Comparison of ENCODE assay signal across 9 cellular contexts in genomic region chr9:72635197-72635596, GRCh38.
DNase-seq lines count a peak whose midpoint lies in the region; ATAC-seq, FAIRE-seq and TF ChIP-seq lines count a peak whose summit lies in the region.
"Had no signal": no experiment of that assay in that cellular context is flagged by ENCODE, and none has a peak within 500 bp of the region (broad histone marks: within the 10 kb centered on the region; RNA-seq: fewer than 3 reads in every experiment).

No MANE protein-coding gene starts in this region.

- no peaks in the 10 kb centered on the region for H3K79me1 ChIP-seq in H1 (ENCODE audit: low read depth, low read length)

- FAIRE-seq in H1 (lab: Jason Lieb, UNC), result peak; percentile 79
- FAIRE-seq: kidney had no signal

- peaks cover 6% of the 10 kb centered on the region for H3K4me1 Mint-ChIP-seq in CD14-positive monocyte

- no peak overlapping the region for H2BK12ac ChIP-seq in H1 (ENCODE audit: low read depth, low read length)

- H3K27ac ChIP-seq in H1 (ENCODE audit: low read depth, low read length), result no peak overlapping the region
- no peak overlapping the region for H3K27ac ChIP-seq in A673 (ENCODE audit: low read depth, low read length, poor library complexity, severe bottlenecking)

- H3K4me3 ChIP-seq in H1 (ENCODE audit: extremely low read depth in 1 of 4, insufficient read depth in 2 of 4, low read depth in 3 of 4, low read length in 4 of 4) (no peak overlapping the region), A673 (ENCODE audit: low read depth, low read length, poor library complexity, severe bottlenecking) (no peak overlapping the region)

- no peak for TF ChIP-seq POLR2A in H1 (IDR thresholded peaks at IDR 0.05; ENCODE audit: control extremely low read depth in 1 of 2, low read depth in 2 of 2, low read length in 2 of 2)

- H3K9me3 Mint-ChIP-seq in CD14-positive monocyte, result peaks cover 11 to 22% (median 16%) of the 10 kb centered on the region in 7 donors

- no peak overlapping the region for H4K8ac ChIP-seq in H1 (ENCODE audit: extremely low read depth, insufficient read depth, low read length)

- H3K4me3 Mint-ChIP-seq in CD14-positive monocyte, result no peak overlapping the region

- H2BK5ac ChIP-seq in H1 (ENCODE audit: low read depth, low read length), result no peak overlapping the region

- no peak overlapping the region for H2AK5ac ChIP-seq in H1 (ENCODE audit: low read depth, low read length)

- no peaks in the 10 kb centered on the region for H3K27me3 ChIP-seq in H1 (replicated peaks in 1 of 4; ENCODE audit: control insufficient read depth in 3 of 4, extremely low read depth in 1 of 4, insufficient read depth in 3 of 4, low read length in 3 of 4)
- H3K27me3 ChIP-seq in A673 (replicated peaks; ENCODE audit: insufficient read depth, low read depth, low read length, poor library complexity), result no peaks in the 10 kb centered on the region

- H2AFZ ChIP-seq in H1 (ENCODE audit: low read length), result no peak overlapping the region

- no peak overlapping the region for H2BK120ac ChIP-seq in H1 (replicated peaks; ENCODE audit: low read depth, low read length)

- no peaks in the 10 kb centered on the region for H3K79me2 ChIP-seq in H1 (ENCODE audit: control insufficient read depth in 1 of 2, insufficient read depth in 2 of 2, low read length in 2 of 2)

- intact Hi-C loops in A673 (cut with micrococcal nuclease; ENCODE audit: unreplicated experiment), result no loop called here
- intact Hi-C loops in CD14-positive monocyte (cut with micrococcal nuclease), result no loop called here

- H3K23me2 ChIP-seq in H1 (ENCODE audit: low read depth, low read length), result no peaks in the 10 kb centered on the region

- no peak for TF ChIP-seq RAD21 in H1 (IDR thresholded peaks at IDR 0.05 in 1 of 2, conservative IDR thresholded peaks at IDR 0.05 in 1 of 2; ENCODE audit: low read depth in 2 of 2, low read length in 2 of 2)

- peak; percentile 97 for ATAC-seq in GM18517 (IDR thresholded peaks at IDR 0.05; ENCODE audit: unreplicated experiment)
- peak; percentile 46 for ATAC-seq in GM19468 (IDR thresholded peaks at IDR 0.05; ENCODE audit: extremely low read depth, unreplicated experiment)
- peak; percentile 90 for ATAC-seq in HG03045 (IDR thresholded peaks at IDR 0.05; ENCODE audit: unreplicated experiment)

- DNase-seq in H1 (ENCODE audit: low read depth in 1 of 2, low spot score in 2 of 2), result no peak
- DNase-seq in A673 (ENCODE audit: low spot score), result no peak
- no peak for DNase-seq in HuH-7 (ENCODE audit: low spot score)
- no peak for DNase-seq in CD14-positive monocyte (ENCODE audit: low spot score)
- DNase-seq in amygdala (lab: John Stamatoyannopoulos, UW), result no peak
- DNase-seq: kidney had no signal

- H3K56ac ChIP-seq in H1 (replicated peaks; ENCODE audit: insufficient read length, low read depth, low read length), result no peak overlapping the region

- H3K36me3 ChIP-seq in H1 (ENCODE audit: control insufficient read depth in 2 of 4, insufficient read depth in 4 of 4, low read length in 3 of 4) (peaks cover 0 to 7% (median 0%) of the 10 kb centered on the region in 4 experiments; a peak in 2 of 8 replicates), A673 (ENCODE audit: insufficient read depth, low read length, poor library complexity, severe bottlenecking) (no peaks in the 10 kb centered on the region)

- BruUV-seq in A673 (replicated peaks; lab: Mats Ljungman, UMichigan), result no TSS peak

- no peak overlapping the region; the same call in 1 of the 2 replicates for H3K18ac ChIP-seq in H1 (ENCODE audit: extremely low read depth, low read length)

- CTCF ChIA-PET in H1 (lab: Charles Lee; ENCODE audit: partially characterized antibody), result interaction anchor here (1.1 kb wide), 1 partner anchor 38 kb away, joined by 3 read pairs; no protein-coding TSS in a partner anchor
- CTCF ChIA-PET in A673 (lab: Charles Lee), result no interaction called here

- no peak overlapping the region for H3K4ac ChIP-seq in H1 (replicated peaks; ENCODE audit: insufficient read length, low read depth, low read length)

- peak overlapping the region in 1 of 7 donors; percentile 41 for H3K27ac Mint-ChIP-seq in CD14-positive monocyte

- peaks cover 17 to 18% of the 10 kb centered on the region in 2 experiments for H3K9me3 ChIP-seq in H1 (ENCODE audit: insufficient read depth in 2 of 2, low read depth in 1 of 2, low read length in 1 of 2)
- peaks cover 5% of the 10 kb centered on the region for H3K9me3 ChIP-seq in A673 (ENCODE audit: low read depth, low read length, poor library complexity, severe bottlenecking)

- H4K5ac ChIP-seq in H1 (ENCODE audit: insufficient read length, low read depth, low read length), result no peak overlapping the region

- TF ChIP-seq CTCF in H1 (IDR thresholded peaks at IDR 0.05; ENCODE audit: control extremely low read depth in 1 of 3, insufficient read depth in 1 of 3, low read depth in 1 of 3, low read length in 3 of 3), result no peak
- TF ChIP-seq CTCF in A673 (conservative IDR thresholded peaks at IDR 0.05; ENCODE audit: low read depth, low read length), result no peak
- TF ChIP-seq CTCF in CD14-positive monocyte (IDR thresholded peaks at IDR 0.05), result no peak

- H3K23ac ChIP-seq in H1 (ENCODE audit: insufficient read length), result no peak overlapping the region

- H3K4me1 ChIP-seq in H1 (replicated peaks in 1 of 4; ENCODE audit: control insufficient read depth in 3 of 4, insufficient read depth in 4 of 4, low read length in 3 of 4) (peaks cover 0 to 5% (median 2%) of the 10 kb centered on the region in 4 experiments; a peak in 2 of 7 replicates), A673 (ENCODE audit: insufficient read depth, low read length, poor library complexity, severe bottlenecking) (no peaks in the 10 kb centered on the region)

- H2BK15ac ChIP-seq in H1 (ENCODE audit: low read length), result no peak overlapping the region

- peaks cover 0 to 13% (median 8%) of the 10 kb centered on the region in 3 donors for H3K27me3 Mint-ChIP-seq in CD14-positive monocyte (ENCODE audit: low read depth in 3 of 3)

- no peak overlapping the region for H4K91ac ChIP-seq in H1 (replicated peaks; ENCODE audit: insufficient read length, low read length)

- POLR2A ChIA-PET in H1 (lab: Charles Lee; ENCODE audit: partially characterized antibody) (no interaction called here), A673 (lab: Charles Lee; ENCODE audit: low non-redundant PET) (no interaction called here)

- H3K4me2 ChIP-seq in H1 (ENCODE audit: insufficient read depth in 1 of 2, low read depth in 2 of 2, low read length in 2 of 2), result no peak overlapping the region

- no peaks in the 10 kb centered on the region for H3K36me3 Mint-ChIP-seq in CD14-positive monocyte

- WGBS in H1 (ENCODE audit: extremely low coverage in 1 of 2, insufficient coverage in 1 of 2, insufficient read length in 1 of 2, insufficient replicate concordance in 2 of 2, low coverage in 1 of 2, low lambda C conversion rate in 2 of 2, missing lambda C conversion rate in 1 of 2), 2 experiments, result 80% methylated on average over 1 of the region's 1 CpG; no CpG with 5 or more reads in 1 of the 2 experiments

- H3K14ac ChIP-seq in H1 (ENCODE audit: insufficient read length), result no peak overlapping the region

- no peaks in the 10 kb centered on the region for H4K20me1 ChIP-seq in H1 (replicated peaks in 1 of 2; ENCODE audit: control insufficient read depth in 1 of 2, insufficient read depth in 2 of 2, low read length in 2 of 2)

- no peak for TF ChIP-seq EP300 in H1 (IDR thresholded peaks at IDR 0.05; ENCODE audit: borderline replicate concordance in 1 of 2, low read depth in 2 of 2, low read length in 2 of 2)

- no peak overlapping the region for H2BK20ac ChIP-seq in H1 (ENCODE audit: low read length)

- H3K9ac ChIP-seq in H1 (replicated peaks in 1 of 4; ENCODE audit: extremely low read depth in 1 of 4, low read depth in 3 of 4, low read length in 3 of 4), result no peak overlapping the region

TF ChIP-seq in H1, 55 proteins besides CTCF, POLR2A, EP300 and RAD21 (continues in another document):
- TF ChIP-seq GTF2F1 (IDR thresholded peaks at IDR 0.05; ENCODE audit: borderline replicate concordance, low read depth, low read length), result no peak
- TF ChIP-seq HDAC6 (IDR thresholded peaks at IDR 0.05; ENCODE audit: low read depth, low read length), result no peak
- no peak for TF ChIP-seq SIN3A (conservative IDR thresholded peaks at IDR 0.05 in 1 of 2, IDR thresholded peaks at IDR 0.05 in 1 of 2; ENCODE audit: low read depth in 1 of 2, low read length in 2 of 2)
- TF ChIP-seq SIRT6 (IDR thresholded peaks at IDR 0.05; ENCODE audit: low read length), result no peak
- no peak for TF ChIP-seq PHF8 (conservative IDR thresholded peaks at IDR 0.05; ENCODE audit: low read depth, low read length)
- TF ChIP-seq ATF2 (IDR thresholded peaks at IDR 0.05; ENCODE audit: low read length), result no peak
- TF ChIP-seq SRF (IDR thresholded peaks at IDR 0.05; ENCODE audit: low read depth, low read length), result no peak
- no peak for TF ChIP-seq CTBP2 (IDR thresholded peaks at IDR 0.05; ENCODE audit: borderline replicate concordance, insufficient read depth, insufficient read length, low read length)
- TF ChIP-seq SP4 (IDR thresholded peaks at IDR 0.05; ENCODE audit: low read length), result no peak
- no peak for TF ChIP-seq USF2 (IDR thresholded peaks at IDR 0.05; ENCODE audit: low read length)
- no peak for TF ChIP-seq SP2 (IDR thresholded peaks at IDR 0.05; ENCODE audit: low read length)
- no peak for TF ChIP-seq GABPA (IDR thresholded peaks at IDR 0.05; ENCODE audit: borderline replicate concordance, insufficient read depth, low read length)
- TF ChIP-seq JUND (IDR thresholded peaks at IDR 0.05; ENCODE audit: low read length), result no peak
- no peak for TF ChIP-seq EGR1 (IDR thresholded peaks at IDR 0.05; ENCODE audit: borderline replicate concordance, low read depth, low read length)
- no peak for TF ChIP-seq NRF1 (IDR thresholded peaks at IDR 0.05; ENCODE audit: low read depth, low read length)

Comparison
In these comparisons a context has a peak if more than half of its experiments do, and no peak if none do; other contexts are left out.
1. ATAC-seq: peak in every context shown above with its lines; median percentile 97 in GM18517; 90 in HG03045; 46 in GM19468.